In the genomic region with DNA sequence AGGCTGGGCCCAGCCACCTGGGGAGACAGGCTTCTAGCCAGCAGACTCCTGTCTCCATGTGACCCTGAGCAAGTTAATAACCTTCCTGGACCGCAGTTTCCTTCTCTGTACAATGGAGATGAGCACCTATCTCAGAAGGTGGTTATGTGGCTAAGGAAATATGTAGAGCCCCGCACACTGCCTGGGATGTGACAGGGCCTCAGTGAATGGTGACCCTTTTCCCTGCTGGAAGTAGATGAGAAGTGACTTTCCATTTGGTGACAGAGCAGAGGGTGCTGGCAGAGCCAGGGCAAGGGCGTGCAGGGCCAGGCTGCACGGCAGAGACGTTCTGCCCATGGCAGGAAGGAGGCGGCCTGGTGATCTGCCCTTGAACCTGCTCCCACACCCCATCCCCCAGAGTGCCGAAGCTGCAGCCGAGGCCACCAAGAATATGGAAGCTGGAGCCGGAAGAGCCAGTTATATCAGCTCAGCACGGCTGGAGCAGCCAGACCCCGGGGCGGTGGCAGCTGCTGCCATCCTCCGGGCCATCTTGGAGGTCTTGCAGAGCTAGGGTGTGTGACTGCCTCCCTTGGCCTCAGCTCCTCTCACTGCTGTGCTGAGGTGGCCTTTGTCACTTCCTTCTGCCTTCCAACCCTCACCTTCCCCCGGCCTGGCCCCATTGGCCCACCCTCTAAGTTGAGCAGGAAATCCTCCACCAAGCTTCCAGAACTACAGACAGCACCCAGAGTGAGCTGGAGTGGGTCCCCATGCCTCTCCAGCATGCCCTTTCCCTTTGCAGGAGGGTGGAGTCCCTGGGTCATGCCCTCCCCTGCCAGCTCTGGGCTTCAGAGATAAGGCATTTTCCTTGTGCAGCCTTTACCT, we compare ENCODE assay signal across 10 cellular contexts. TPM values are rescaled to one million over a fixed set of nuclear protein-coding genes. Genes with fewer than 3 reads are reported as not detected.
DNase-seq lines count a peak whose midpoint lies in the region; ATAC-seq and TF ChIP-seq lines count a peak whose summit lies in the region.
"Had no signal": no experiment of that assay in that cellular context is flagged by ENCODE, and none has a peak within 500 bp of the region (broad histone marks: within the 10 kb centered on the region; RNA-seq: fewer than 3 reads in every experiment).

No MANE protein-coding gene starts in this region.

- no peak overlapping the region for H3K4me3 ChIP-seq in CD4-positive, alpha-beta memory T cell (ENCODE audit: low read length in 2 of 2)
- H3K4me3 ChIP-seq: gastroesophageal sphincter, smooth muscle cell had no signal

- ATAC-seq in memory B cell (ENCODE audit: low read depth): no peak
- ATAC-seq: gastroesophageal sphincter had no signal

- POLR2A ChIA-PET in CD4-positive, alpha-beta memory T cell (lab: Charles Lee; ENCODE audit: partially characterized antibody): interaction anchor here (2.8 kb wide), 1 partner anchor 16 kb away, joined by 13 read pairs; the partner anchor contains the start of genes CYB561A3 and TMEM138
- POLR2A ChIA-PET in RWPE1 (lab: Yijun Ruan, JAX; ENCODE audit: low non-redundant PET): interaction anchor here (0.9 kb wide), 1 partner anchor 15 kb away, joined by 3 read pairs; no protein-coding TSS in a partner anchor

- intact Hi-C loops in CD4-positive, alpha-beta memory T cell (cut with micrococcal nuclease): no loop called here

- peaks cover 24% of the 10 kb centered on the region for H3K36me3 ChIP-seq in CD4-positive, alpha-beta memory T cell (ENCODE audit: insufficient read depth, low read length)

- no peak for DNase-seq in CD4-positive, alpha-beta memory T cell
- DNase-seq in RWPE1 (ENCODE audit: low spot score) (no peak), memory B cell (ENCODE audit: low spot score in 2 of 2) (no peak), NCI-H524 treated with DMSO at 0.1 percent for 48 hours (lab: John Stamatoyannopoulos, UW) (no peak), NCI-H1105 (lab: John Stamatoyannopoulos, UW) (no peak), anterior cingulate cortex (lab: John Stamatoyannopoulos, UW) (no peak)
- DNase-seq: C1 segment of cervical spinal cord, GF-D8 had no signal

- no peak overlapping the region for H3K4me3 Mint-ChIP-seq in CD4-positive, alpha-beta memory T cell
- no peak overlapping the region for H3K4me3 Mint-ChIP-seq in memory B cell

- H3K36me3 Mint-ChIP-seq in CD4-positive, alpha-beta memory T cell: peaks cover 9 to 42% of the 10 kb centered on the region in 2 donors
- peaks cover 11% of the 10 kb centered on the region for H3K36me3 Mint-ChIP-seq in memory B cell

- TF ChIP-seq CTCF in RWPE1 (conservative IDR thresholded peaks at IDR 0.05; ENCODE audit: low read depth): no peak

- no peaks in the 10 kb centered on the region for H3K9me3 ChIP-seq in CD4-positive, alpha-beta memory T cell (ENCODE audit: control insufficient read depth in 1 of 2, low read length in 2 of 2)
- H3K9me3 ChIP-seq: gastroesophageal sphincter had no signal

- H3K27me3 ChIP-seq in CD4-positive, alpha-beta memory T cell (ENCODE audit: insufficient read depth, low read length): no peaks in the 10 kb centered on the region
- H3K27me3 ChIP-seq: gastroesophageal sphincter had no signal

- peaks cover 0 to 4% (median 0%) of the 10 kb centered on the region in 4 donors for H3K4me1 Mint-ChIP-seq in CD4-positive, alpha-beta memory T cell
- peaks cover 25% of the 10 kb centered on the region for H3K4me1 Mint-ChIP-seq in memory B cell

- no peaks in the 10 kb centered on the region for H3K4me1 ChIP-seq in CD4-positive, alpha-beta memory T cell (ENCODE audit: insufficient read depth, low read length)
- H3K4me1 ChIP-seq: gastroesophageal sphincter had no signal

- H3K27ac Mint-ChIP-seq in CD4-positive, alpha-beta memory T cell: peak overlapping the region in 4 of 7 donors; percentile 36 to 75 (median 56)
- H3K27ac Mint-ChIP-seq in memory B cell: peak overlapping the region; percentile 60

- H3K27ac ChIP-seq in CD4-positive, alpha-beta memory T cell (ENCODE audit: low read depth, low read length): no peak overlapping the region
- peak overlapping the region; percentile 52 for H3K27ac ChIP-seq in RWPE1
- H3K27ac ChIP-seq: gastroesophageal sphincter had no signal

- CTCF ChIA-PET in CD4-positive, alpha-beta memory T cell (lab: Charles Lee; ENCODE audit: partially characterized antibody): interaction anchor here (0.9 to 1.2 kb wide), 2 partner anchors 10 to 16 kb away, joined by 3 to 6 read pairs; partner anchors contain the start of genes CYB561A3 and TMEM138
- CTCF ChIA-PET in RWPE1 (lab: Yijun Ruan, JAX): interaction anchor here (0.7 to 1.2 kb wide), 3 partner anchors 10 to 996 kb away, joined by 3 to 8 read pairs (median 3); no protein-coding TSS in a partner anchor

- no peaks in the 10 kb centered on the region for H3K27me3 Mint-ChIP-seq in CD4-positive, alpha-beta memory T cell
- no peaks in the 10 kb centered on the region for H3K27me3 Mint-ChIP-seq in memory B cell

- no peaks in the 10 kb centered on the region for H3K9me3 Mint-ChIP-seq in CD4-positive, alpha-beta memory T cell
- no peaks in the 10 kb centered on the region for H3K9me3 Mint-ChIP-seq in memory B cell

RNA-seq across cellular contexts. Expression of gene TKFC, which starts 13.2 kb away (rescaled TPM):
- total RNA-seq in CD4-positive, alpha-beta memory T cell: 10 to 100 TPM; 42.1 to 43.9 TPM
- 10 to 100 TPM; 24.5 to 30.2 TPM for polyA plus RNA-seq in CD4-positive, alpha-beta memory T cell

RNA-seq across cellular contexts. Expression of gene DDB1, which starts 13.3 kb away (rescaled TPM):
- 100 to 1,000 TPM; 156 to 169 TPM for total RNA-seq in CD4-positive, alpha-beta memory T cell
- 100 to 1,000 TPM; 121 to 141 TPM for polyA plus RNA-seq in CD4-positive, alpha-beta memory T cell

RNA-seq across cellular contexts. Expression of gene CYB561A3, which starts 15.5 kb away (rescaled TPM):
- 10 to 100 TPM; 40.1 to 42.6 TPM for total RNA-seq in CD4-positive, alpha-beta memory T cell
- polyA plus RNA-seq in CD4-positive, alpha-beta memory T cell: 10 to 100 TPM; 49.2 to 95.7 TPM

RNA-seq across cellular contexts. Expression of gene TMEM138, which starts 16.0 kb away (rescaled TPM):
- 10 to 100 TPM; 61.2 to 62.5 TPM for total RNA-seq in CD4-positive, alpha-beta memory T cell
- polyA plus RNA-seq in CD4-positive, alpha-beta memory T cell: 10 to 100 TPM; 49.0 to 59.2 TPM

RNA-seq across cellular contexts. Expression of gene TMEM216, which starts 46.2 kb away (rescaled TPM):
- total RNA-seq in CD4-positive, alpha-beta memory T cell: 10 to 100 TPM; 17.2 to 19.4 TPM
- 10 to 100 TPM; 45.7 to 48.1 TPM for polyA plus RNA-seq in CD4-positive, alpha-beta memory T cell
